In the genomic region with DNA sequence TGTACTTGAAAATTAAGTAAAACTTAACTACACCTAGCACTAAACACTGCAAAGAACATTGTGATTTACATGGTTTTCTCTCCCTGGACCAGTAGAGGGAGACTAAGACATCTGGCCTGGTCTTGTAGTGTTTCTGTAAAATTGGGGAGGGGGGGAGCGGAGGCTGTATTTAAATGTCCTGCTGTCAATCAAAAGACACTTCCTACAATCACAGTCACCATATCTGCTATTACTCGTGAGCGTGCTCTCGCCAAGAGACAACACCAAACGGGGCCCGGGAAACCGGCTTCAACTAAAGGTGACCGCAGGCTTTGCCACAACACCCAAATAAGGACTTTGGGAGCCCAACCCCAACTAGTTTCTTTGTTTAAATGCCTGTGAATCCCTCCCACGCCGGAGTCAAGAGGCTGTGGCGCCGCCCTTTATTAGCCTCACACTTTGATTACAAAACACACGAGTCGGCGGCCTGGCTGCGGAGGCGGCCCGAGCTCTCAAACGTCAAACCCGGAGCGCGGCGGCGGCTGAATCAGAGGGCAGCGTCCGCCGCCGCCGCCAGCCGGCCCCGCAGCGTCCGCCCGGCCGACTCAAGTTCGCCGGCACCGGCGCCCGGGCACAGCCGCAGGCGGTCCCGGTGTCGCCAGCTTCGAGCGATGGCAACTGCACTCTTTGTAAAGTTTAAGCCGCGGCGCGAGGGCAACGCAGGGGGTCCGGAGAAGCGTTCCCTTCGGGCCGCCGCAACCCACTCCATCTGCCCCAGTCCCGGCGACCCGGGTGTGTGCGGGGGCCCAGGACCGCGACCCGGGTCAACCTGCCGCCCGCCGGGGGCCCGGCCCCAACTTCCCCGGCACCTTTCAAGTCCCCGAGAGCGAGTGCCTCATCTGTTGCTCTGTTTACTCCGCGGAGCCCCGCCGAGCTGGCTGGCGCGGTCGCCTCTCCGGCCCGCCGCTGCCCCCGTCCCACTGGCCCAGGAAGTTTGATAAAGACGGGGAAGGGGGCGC, we compare ENCODE assay signal across 8 cellular contexts. TPM values are rescaled to one million over a fixed set of nuclear protein-coding genes. Genes with fewer than 3 reads are reported as not detected.
A peak's percentile ranks its signal among the peaks of the same experiment; 100 is the strongest.
DNase-seq lines count a peak whose midpoint lies in the region; TF ChIP-seq lines count a peak whose summit lies in the region.

No MANE protein-coding gene starts in this region.

- H3K27me3 ChIP-seq in HAP-1 (ENCODE audit: low read depth), result no peaks in the 10 kb centered on the region
- H3K27me3 ChIP-seq in MG63, result no peaks in the 10 kb centered on the region

- DNase-seq in ELR (ENCODE audit: low read depth) (peak; percentile 91), HAP-1 (ENCODE audit: low spot score in 2 of 2) (peak; percentile 88 to 97), MG63 (peak; percentile 78), SHP77 (lab: John Stamatoyannopoulos, UW) (peak; percentile 86 to 90), activated gamma-delta T cell (lab: John Stamatoyannopoulos, UW) (peak; percentile 69), fibroblast of villous mesenchyme (ENCODE audit: low read depth) (peak; percentile 97), nephron progenitor cell (peak; percentile 78)

- H3K36me3 ChIP-seq in HAP-1 (replicated peaks) (no peaks in the 10 kb centered on the region), MG63 (no peaks in the 10 kb centered on the region)

- peaks cover 15% of the 10 kb centered on the region for H3K36me3 Mint-ChIP-seq in nephron progenitor cell (ENCODE audit: low read depth)
- no peaks in the 10 kb centered on the region for H3K36me3 Mint-ChIP-seq in stimulated activated naive CD8-positive, alpha-beta T cell treated with anti-CD3 and anti-CD28 coated beads, Interleukin-15, Interleukin-2, amounts not matched to agents 100 ng/mL and 50 ng/mL, for 24 hours (ENCODE audit: low read depth)

- in situ Hi-C loops in HAP-1 (cut with MboI; ENCODE audit: low sequenced_read_pairs), result loop anchor here (10.0 kb wide), 1 partner anchor 149 kb away; no protein-coding TSS in a partner anchor

- peak overlapping the region; percentile 97 for H3K27ac Mint-ChIP-seq in nephron progenitor cell
- H3K27ac Mint-ChIP-seq in stimulated activated naive CD8-positive, alpha-beta T cell treated with anti-CD3 and anti-CD28 coated beads, Interleukin-15, Interleukin-2, amounts not matched to agents 100 ng/mL and 50 ng/mL, for 24 hours, result peak overlapping the region; percentile 70

- peaks cover 18% of the 10 kb centered on the region for H3K9me3 Mint-ChIP-seq in nephron progenitor cell
- no peaks in the 10 kb centered on the region for H3K9me3 Mint-ChIP-seq in stimulated activated naive CD8-positive, alpha-beta T cell treated with anti-CD3 and anti-CD28 coated beads, Interleukin-15, Interleukin-2, amounts not matched to agents 100 ng/mL and 50 ng/mL, for 24 hours

- 0 out of 2 replicates have a peak, but pooled peaks cover 2% of the 10 kb centered on the region for H3K9me3 ChIP-seq in HAP-1
- no peaks in the 10 kb centered on the region for H3K9me3 ChIP-seq in MG63

- H3K4me3 ChIP-seq in HAP-1 (peak overlapping the region; percentile 63), MG63 (peak overlapping the region; percentile 59), fibroblast of villous mesenchyme (ENCODE audit: low read depth, low read length) (peak overlapping the region; percentile 76)

- H3K27me3 Mint-ChIP-seq in nephron progenitor cell (ENCODE audit: low read depth, poor library complexity), result peaks cover 10% of the 10 kb centered on the region
- H3K27me3 Mint-ChIP-seq in stimulated activated naive CD8-positive, alpha-beta T cell treated with anti-CD3 and anti-CD28 coated beads, Interleukin-15, Interleukin-2, amounts not matched to agents 100 ng/mL and 50 ng/mL, for 24 hours, result peaks cover 19% of the 10 kb centered on the region

- H3K4me1 ChIP-seq in HAP-1, result peaks cover 4% of the 10 kb centered on the region; the same call in 1 of the 2 replicates

- H3K4me1 Mint-ChIP-seq in nephron progenitor cell, result peaks cover 38% of the 10 kb centered on the region
- peaks cover 54% of the 10 kb centered on the region for H3K4me1 Mint-ChIP-seq in stimulated activated naive CD8-positive, alpha-beta T cell treated with anti-CD3 and anti-CD28 coated beads, Interleukin-15, Interleukin-2, amounts not matched to agents 100 ng/mL and 50 ng/mL, for 24 hours (ENCODE audit: low read depth)

- peak; percentile 87 for TF ChIP-seq CTCF in fibroblast of villous mesenchyme (IDR thresholded peaks at IDR 0.05; ENCODE audit: insufficient read depth, low read depth, low read length)
- peak; percentile 69 for TF ChIP-seq CTCF in nephron progenitor cell (IDR thresholded peaks at IDR 0.05)

- H3K4me3 Mint-ChIP-seq in nephron progenitor cell, result peak overlapping the region; percentile 84
- peak overlapping the region; percentile 81 for H3K4me3 Mint-ChIP-seq in stimulated activated naive CD8-positive, alpha-beta T cell treated with anti-CD3 and anti-CD28 coated beads, Interleukin-15, Interleukin-2, amounts not matched to agents 100 ng/mL and 50 ng/mL, for 24 hours

RNA-seq across cellular contexts. Expression of gene KDM7A, which starts 1.3 kb away (rescaled TPM):
- 0.39 and 0.46 TPM in 2 replicates for total RNA-seq in MG63 (2014; rRNA removed; shearing (Covaris generic); ENCODE audit: low replicate concordance)
- 3.9 and 4.5 TPM in 2 replicates for total RNA-seq in fibroblast of villous mesenchyme

Comparison
In these comparisons a context has a peak if more than half of its experiments do, and no peak if none do; other contexts are left out.
1. Peak in every context shown above with its lines: DNase-seq and H3K4me3 ChIP-seq.